In genomic region chr1:43935711-43936427, GRCh38 we compare ENCODE assay signal across 1 cellular context.
TF ChIP-seq lines count a peak whose summit lies in the region.

No MANE protein-coding gene starts in this region.

TF ChIP-seq in H1, 55 proteins besides CTCF, POLR2A, EP300 and RAD21:
- TF ChIP-seq ATF2 (IDR thresholded peaks at IDR 0.05; ENCODE audit: low read length): no peak
- no peak for TF ChIP-seq TEAD4 (IDR thresholded peaks at IDR 0.05; ENCODE audit: low read depth, low read length)
- TF ChIP-seq, protein P1, sequence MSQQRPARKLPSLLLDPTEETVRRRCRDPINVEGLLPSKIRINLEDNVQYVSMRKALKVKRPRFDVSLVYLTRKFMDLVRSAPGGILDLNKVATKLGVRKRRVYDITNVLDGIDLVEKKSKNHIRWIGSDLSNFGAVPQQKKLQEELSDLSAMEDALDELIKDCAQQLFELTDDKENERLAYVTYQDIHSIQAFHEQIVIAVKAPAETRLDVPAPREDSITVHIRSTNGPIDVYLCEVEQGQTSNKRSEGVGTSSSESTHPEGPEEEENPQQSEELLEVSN (IDR thresholded peaks at IDR 0.05): peak; percentile 33; the same call in 1 of the 2 replicates
- TF ChIP-seq SP4 (IDR thresholded peaks at IDR 0.05; ENCODE audit: low read length): no peak
- TF ChIP-seq RBBP5 (IDR thresholded peaks at IDR 0.05; ENCODE audit: borderline replicate concordance, low read depth, low read length): no peak
- TF ChIP-seq, protein P2, sequence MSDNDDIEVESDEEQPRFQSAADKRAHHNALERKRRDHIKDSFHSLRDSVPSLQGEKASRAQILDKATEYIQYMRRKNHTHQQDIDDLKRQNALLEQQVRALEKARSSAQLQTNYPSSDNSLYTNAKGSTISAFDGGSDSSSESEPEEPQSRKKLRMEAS (IDR thresholded peaks at IDR 0.05): no peak
- no peak for TF ChIP-seq BCL11A (IDR thresholded peaks at IDR 0.05; ENCODE audit: low read depth in 2 of 2, low read length in 2 of 2)
- TF ChIP-seq ASH2L (IDR thresholded peaks at IDR 0.05; ENCODE audit: low read length): no peak
